ENCODE assay signal across 19 cellular contexts in genomic region chr6:33903579-33903978, GRCh38.
DNase-seq lines count a peak whose midpoint lies in the region; ATAC-seq and TF ChIP-seq lines count a peak whose summit lies in the region.
"Had no signal": no experiment of that assay in that cellular context is flagged by ENCODE, and none has a peak within 500 bp of the region (broad histone marks: within the 10 kb centered on the region; RNA-seq: fewer than 3 reads in every experiment).

No MANE protein-coding gene starts in this region.

- H3K4me3 Mint-ChIP-seq in activated CD4-positive, alpha-beta T cell treated with anti-CD3 and anti-CD28 coated beads, Interleukin-2, amount 10 ng/mL, durations not matched to agents 24 days and 14 days: peak overlapping the region; percentile 73
- peak overlapping the region in 7 of 8 donors; percentile 36 to 83 (median 78) for H3K4me3 Mint-ChIP-seq in CD4-positive, alpha-beta memory T cell
- H3K4me3 Mint-ChIP-seq in naive thymus-derived CD8-positive, alpha-beta T cell: peak overlapping the region; percentile 45 to 87 (median 75)
- H3K4me3 Mint-ChIP-seq in osteocyte (ENCODE audit: unreplicated experiment): no peak overlapping the region
- H3K4me3 Mint-ChIP-seq: memory B cell had no signal

- no peak for ATAC-seq in naive thymus-derived CD8-positive, alpha-beta T cell
- ATAC-seq: gastroesophageal sphincter, Panc1 had no signal

- TF ChIP-seq CTCF in WERI-Rb-1 (IDR thresholded peaks at IDR 0.05; ENCODE audit: low read depth, low read length): no peak
- no peak for TF ChIP-seq CTCF in osteocyte (IDR thresholded peaks at IDR 0.05)

- H3K9me3 ChIP-seq in CD4-positive, alpha-beta memory T cell (ENCODE audit: control insufficient read depth in 1 of 2, low read length in 2 of 2): no peaks in the 10 kb centered on the region
- H3K9me3 ChIP-seq in WERI-Rb-1 (ENCODE audit: severe bottlenecking): no peaks in the 10 kb centered on the region
- H3K9me3 ChIP-seq: ascending aorta, esophagus muscularis mucosa, gastroesophageal sphincter, prostate gland, SJSA1 had no signal

- peaks cover 64% of the 10 kb centered on the region for H3K4me1 Mint-ChIP-seq in activated CD4-positive, alpha-beta T cell treated with anti-CD3 and anti-CD28 coated beads, Interleukin-2, amount 10 ng/mL, durations not matched to agents 24 days and 14 days
- peaks cover 51 to 77% (median 64%) of the 10 kb centered on the region in 4 donors for H3K4me1 Mint-ChIP-seq in CD4-positive, alpha-beta memory T cell
- H3K4me1 Mint-ChIP-seq in naive thymus-derived CD8-positive, alpha-beta T cell: peaks cover 59 to 81% (median 77%) of the 10 kb centered on the region in 4 donors
- H3K4me1 Mint-ChIP-seq in osteocyte (ENCODE audit: unreplicated experiment): no peaks in the 10 kb centered on the region

- H3K36me3 Mint-ChIP-seq in activated CD4-positive, alpha-beta T cell treated with anti-CD3 and anti-CD28 coated beads, Interleukin-2, amount 10 ng/mL, durations not matched to agents 24 days and 14 days (ENCODE audit: low read depth): no peaks in the 10 kb centered on the region
- H3K36me3 Mint-ChIP-seq in CD4-positive, alpha-beta memory T cell: no peaks in the 10 kb centered on the region
- no peaks in the 10 kb centered on the region for H3K36me3 Mint-ChIP-seq in naive thymus-derived CD8-positive, alpha-beta T cell
- no peaks in the 10 kb centered on the region for H3K36me3 Mint-ChIP-seq in osteocyte (ENCODE audit: unreplicated experiment)
- H3K36me3 Mint-ChIP-seq: memory B cell had no signal

- H3K27me3 Mint-ChIP-seq in activated CD4-positive, alpha-beta T cell treated with anti-CD3 and anti-CD28 coated beads, Interleukin-2, amount 10 ng/mL, durations not matched to agents 24 days and 14 days: no peaks in the 10 kb centered on the region
- H3K27me3 Mint-ChIP-seq in CD4-positive, alpha-beta memory T cell: no peaks in the 10 kb centered on the region
- no peaks in the 10 kb centered on the region for H3K27me3 Mint-ChIP-seq in naive thymus-derived CD8-positive, alpha-beta T cell
- peaks cover 57% of the 10 kb centered on the region for H3K27me3 Mint-ChIP-seq in osteocyte (ENCODE audit: unreplicated experiment)

- H3K27ac Mint-ChIP-seq in activated CD4-positive, alpha-beta T cell treated with anti-CD3 and anti-CD28 coated beads, Interleukin-2, amount 10 ng/mL, durations not matched to agents 24 days and 14 days: peak overlapping the region; percentile 94
- peak overlapping the region; percentile 84 to 94 (median 91) for H3K27ac Mint-ChIP-seq in CD4-positive, alpha-beta memory T cell
- peak overlapping the region; percentile 88 to 97 (median 93) for H3K27ac Mint-ChIP-seq in naive thymus-derived CD8-positive, alpha-beta T cell
- no peak overlapping the region for H3K27ac Mint-ChIP-seq in osteocyte (ENCODE audit: unreplicated experiment)
- H3K27ac Mint-ChIP-seq: memory B cell had no signal

- POLR2A ChIA-PET in CD4-positive, alpha-beta memory T cell (lab: Charles Lee; ENCODE audit: partially characterized antibody): interaction anchor here (1.1 to 2.9 kb wide), 3 partner anchors 17 to 115 kb away, joined by 3 to 14 read pairs (median 14); partner anchors contain the start of gene LEMD2
- POLR2A ChIA-PET in naive thymus-derived CD8-positive, alpha-beta T cell (lab: Charles Lee): interaction anchor here (0.9 to 2.2 kb wide), 4 partner anchors 8 to 115 kb away, joined by 4 to 23 read pairs (median 9); partner anchors contain the start of gene LEMD2

- H3K4me1 ChIP-seq in CD4-positive, alpha-beta memory T cell (ENCODE audit: insufficient read depth, low read length): peaks cover 61% of the 10 kb centered on the region
- H3K4me1 ChIP-seq: ascending aorta, esophagus muscularis mucosa, gastroesophageal sphincter, prostate gland, SJSA1 had no signal

- CTCF ChIA-PET in CD4-positive, alpha-beta memory T cell (lab: Charles Lee; ENCODE audit: partially characterized antibody): no interaction called here

- no peak for DNase-seq in activated CD4-positive, alpha-beta T cell treated with anti-CD3 and anti-CD28 coated beads, Interleukin-2, amount 10 ng/mL, durations not matched to agents 24 days and 14 days
- DNase-seq in activated CD4-positive, alpha-beta T cell treated with anti-CD3 and anti-CD28 coated beads, Interleukin-2, amount 50 U/mL, for 4 hours: no peak
- DNase-seq in CD4-positive, alpha-beta memory T cell: no peak
- DNase-seq in WERI-Rb-1 (no peak), NK-92 (lab: John Stamatoyannopoulos, UW; ENCODE audit: unreplicated experiment) (no peak), osteocyte (ENCODE audit: extremely low spot score, unreplicated experiment) (no peak), HCEC 1CT (no peak)
- no peak for DNase-seq in naive thymus-derived CD8-positive, alpha-beta T cell
- DNase-seq: activated CD4-positive, alpha-beta T cell treated with anti-CD3 and anti-CD28 coated beads for 48 hours; kidney glomerular epithelial cell; MM.1S; T1000 had no signal

- no peaks in the 10 kb centered on the region for H3K27me3 ChIP-seq in CD4-positive, alpha-beta memory T cell (ENCODE audit: insufficient read depth, low read length)
- H3K27me3 ChIP-seq in WERI-Rb-1 (ENCODE audit: insufficient read depth, low read depth, severe bottlenecking): no peaks in the 10 kb centered on the region
- H3K27me3 ChIP-seq: ascending aorta had no signal

- no peaks in the 10 kb centered on the region for H3K36me3 ChIP-seq in CD4-positive, alpha-beta memory T cell (ENCODE audit: insufficient read depth, low read length)
- H3K36me3 ChIP-seq in WERI-Rb-1: no peaks in the 10 kb centered on the region
- H3K36me3 ChIP-seq: ascending aorta, esophagus muscularis mucosa, gastroesophageal sphincter, prostate gland, SJSA1 had no signal

- peak overlapping the region in 1 of 2 donors; percentile 36 for H3K4me3 ChIP-seq in CD4-positive, alpha-beta memory T cell (ENCODE audit: low read length in 2 of 2)
- H3K4me3 ChIP-seq in WERI-Rb-1 (ENCODE audit: low read depth, low read length): no peak overlapping the region
- H3K4me3 ChIP-seq: ascending aorta, esophagus muscularis mucosa, gastroesophageal sphincter, prostate gland, SJSA1 had no signal

- intact Hi-C loops in activated CD4-positive, alpha-beta T cell treated with anti-CD3 and anti-CD28 coated beads, Interleukin-2, amount 10 ng/mL, durations not matched to agents 24 days and 14 days (cut with micrococcal nuclease): loop anchor here (5.0 to 10.0 kb wide), 2 partner anchors 49 to 116 kb away; partner anchors contain the start of gene LEMD2
- intact Hi-C loops in CD4-positive, alpha-beta memory T cell (cut with micrococcal nuclease): no loop called here

- peaks cover 3% of the 10 kb centered on the region for H3K9me3 Mint-ChIP-seq in activated CD4-positive, alpha-beta T cell treated with anti-CD3 and anti-CD28 coated beads, Interleukin-2, amount 10 ng/mL, durations not matched to agents 24 days and 14 days
- H3K9me3 Mint-ChIP-seq in CD4-positive, alpha-beta memory T cell: peaks cover 0 to 2% (median 0%) of the 10 kb centered on the region in 8 donors
- H3K9me3 Mint-ChIP-seq in naive thymus-derived CD8-positive, alpha-beta T cell: no peaks in the 10 kb centered on the region
- no peaks in the 10 kb centered on the region for H3K9me3 Mint-ChIP-seq in osteocyte (ENCODE audit: unreplicated experiment)
- H3K9me3 Mint-ChIP-seq: memory B cell had no signal

- peak overlapping the region; percentile 51 for H3K27ac ChIP-seq in CD4-positive, alpha-beta memory T cell (ENCODE audit: low read depth, low read length)
- peak overlapping the region; percentile 60 for H3K27ac ChIP-seq in WERI-Rb-1
- H3K27ac ChIP-seq: ascending aorta, esophagus muscularis mucosa, gastroesophageal sphincter, prostate gland, SJSA1 had no signal
